Comparison of ENCODE assay signal across 8 cellular contexts in the genomic region with DNA sequence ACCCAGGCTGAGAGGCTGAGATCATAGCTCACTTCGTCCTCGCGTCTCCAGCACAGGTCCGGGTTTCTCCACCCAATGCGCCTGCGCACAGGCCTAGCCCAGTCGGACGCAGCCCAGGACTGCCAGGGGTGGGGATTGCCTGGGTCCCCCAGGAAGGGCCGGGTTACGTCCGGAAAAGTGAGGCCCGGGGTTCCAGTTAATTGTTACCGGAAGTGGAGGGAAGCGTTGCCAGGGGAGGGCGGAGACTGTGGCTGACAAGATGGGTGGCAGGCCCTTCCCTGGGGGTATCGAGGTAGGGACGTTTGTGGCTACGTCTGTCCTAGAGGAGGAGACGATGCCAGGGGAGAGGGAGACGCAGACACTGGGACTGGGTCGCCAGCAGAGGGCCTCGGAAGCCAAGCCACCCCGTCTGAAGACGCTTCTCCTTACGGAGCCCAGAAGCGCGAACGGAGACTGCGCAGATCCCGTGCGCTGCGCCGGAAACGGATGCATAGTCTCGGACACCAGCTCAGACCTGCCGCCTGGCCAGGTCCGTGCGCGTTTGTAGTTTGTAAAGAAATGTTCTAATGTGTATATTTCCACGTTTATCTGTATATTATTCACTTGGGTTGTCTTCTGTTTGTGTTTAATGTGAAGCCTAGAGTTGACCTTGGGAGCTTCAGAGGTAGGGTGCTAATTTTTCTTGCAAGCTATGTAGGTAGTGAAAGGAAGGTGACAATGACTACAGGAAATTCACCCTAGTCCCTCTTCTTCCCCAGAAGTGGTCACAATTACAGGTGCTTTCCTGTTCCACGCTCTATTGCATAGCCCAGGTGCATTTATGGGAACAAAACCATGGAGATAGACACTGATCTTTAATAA. TPM values are rescaled to one million over a fixed set of nuclear protein-coding genes. Genes with fewer than 3 reads are reported as not detected.
A peak's percentile ranks its signal among the peaks of the same experiment; 100 is the strongest.
DNase-seq lines count a peak whose midpoint lies in the region; ATAC-seq and TF ChIP-seq lines count a peak whose summit lies in the region.

No MANE protein-coding gene starts in this region.

- CTCF ChIA-PET in activated CD4-positive, alpha-beta T cell treated with anti-CD3 and anti-CD28 coated beads for 36 hours (lab: Charles Lee): interaction anchor here (0.6 to 1.3 kb wide), 9 partner anchors 8 to 917 kb away, joined by 3 to 8 read pairs (median 4); partner anchors contain the start of genes PAFAH2 and TMEM50A

- ATAC-seq in GM19035 (IDR thresholded peaks at IDR 0.05; ENCODE audit: unreplicated experiment): peak; percentile 67
- ATAC-seq in HG03342 (IDR thresholded peaks at IDR 0.05; ENCODE audit: unreplicated experiment): peak; percentile 67
- peak; percentile 91 for ATAC-seq in activated CD4-positive, alpha-beta T cell treated with anti-CD3 and anti-CD28 coated beads for 36 hours

- POLR2A ChIA-PET in activated CD4-positive, alpha-beta T cell treated with anti-CD3 and anti-CD28 coated beads for 36 hours (lab: Charles Lee): interaction anchor here (0.6 to 1.3 kb wide), 3 partner anchors 11 to 33 kb away, joined by 3 to 7 read pairs (median 4); no protein-coding TSS in a partner anchor

- peak overlapping the region; percentile 74 for H3K4me3 Mint-ChIP-seq in activated CD4-positive, alpha-beta T cell treated with anti-CD3 and anti-CD28 coated beads for 36 hours

- H3K4me3 ChIP-seq in choroid plexus epithelial cell (ENCODE audit: low read depth, low read length): peak overlapping the region; percentile 65

- intact Hi-C loops in activated CD4-positive, alpha-beta T cell treated with anti-CD3 and anti-CD28 coated beads for 36 hours (cut with DNase I, micrococcal nuclease): loop anchor here (1.0 to 10.0 kb wide), 6 partner anchors 8 to 825 kb away; partner anchors contain the start of genes MTFR1L (in 1 of the 2), NIPAL3 (in 1 of the 2), PAFAH2 (in 1 of the 2) and STPG1 (in 1 of the 2)

- peaks cover 40% of the 10 kb centered on the region for H3K36me3 Mint-ChIP-seq in activated CD4-positive, alpha-beta T cell treated with anti-CD3 and anti-CD28 coated beads for 36 hours (ENCODE audit: low read depth)

- DNase-seq in AG20443 (ENCODE audit: low spot score) (peak; percentile 93), NCI-H510A treated with DMSO at 0.1 percent for 48 hours (lab: John Stamatoyannopoulos, UW) (peak; percentile 96), choroid plexus epithelial cell (ENCODE audit: low read depth) (peak; percentile 93), left kidney (ENCODE audit: low read depth, low spot score) (peak; percentile 96)
- DNase-seq in activated CD4-positive, alpha-beta T cell treated with anti-CD3 and anti-CD28 coated beads for 36 hours: peak; percentile 96
- peak; percentile 96 for DNase-seq in stimulated activated CD4-positive, alpha-beta T cell treated with anti-CD3 and anti-CD28 coated beads, Interleukin-1b, Interleukin-23, amount 100 ng/mL, for 48 hours

- TF ChIP-seq CTCF in choroid plexus epithelial cell (conservative IDR thresholded peaks at IDR 0.05; ENCODE audit: low read depth, low read length): peak; percentile 75

- H3K27ac Mint-ChIP-seq in activated CD4-positive, alpha-beta T cell treated with anti-CD3 and anti-CD28 coated beads for 36 hours: peak overlapping the region; percentile 89

- peaks cover 43% of the 10 kb centered on the region for H3K4me1 Mint-ChIP-seq in activated CD4-positive, alpha-beta T cell treated with anti-CD3 and anti-CD28 coated beads for 36 hours

- no peaks in the 10 kb centered on the region for H3K9me3 Mint-ChIP-seq in activated CD4-positive, alpha-beta T cell treated with anti-CD3 and anti-CD28 coated beads for 36 hours (ENCODE audit: low read depth)

- no peaks in the 10 kb centered on the region for H3K27me3 Mint-ChIP-seq in activated CD4-positive, alpha-beta T cell treated with anti-CD3 and anti-CD28 coated beads for 36 hours

RNA-seq across cellular contexts. Expression of gene RSRP1, which starts 7.3 kb away (rescaled TPM):
- total RNA-seq in activated CD4-positive, alpha-beta T cell treated with anti-CD3 and anti-CD28 coated beads for 36 hours: 100 to 1,000 TPM in 1 of 2 experiments, 10 to 100 TPM in 1; 86.8 to 120 TPM

RNA-seq across cellular contexts. Expression of gene SYF2, which starts 7.6 kb away (rescaled TPM):
- 10 to 100 TPM; 39.0 to 42.4 TPM for total RNA-seq in activated CD4-positive, alpha-beta T cell treated with anti-CD3 and anti-CD28 coated beads for 36 hours

RNA-seq across cellular contexts. Expression of gene RHD, which starts 32.4 kb away (rescaled TPM):
- total RNA-seq in activated CD4-positive, alpha-beta T cell treated with anti-CD3 and anti-CD28 coated beads for 36 hours: not detected

Comparison
In these comparisons a context has a peak if more than half of its experiments do, and no peak if none do; other contexts are left out.
1. Peak in every context shown above with its lines: DNase-seq, ATAC-seq and H3K4me3 ChIP-seq.